ENCODE assay signal across 6 cellular contexts in the genomic region with DNA sequence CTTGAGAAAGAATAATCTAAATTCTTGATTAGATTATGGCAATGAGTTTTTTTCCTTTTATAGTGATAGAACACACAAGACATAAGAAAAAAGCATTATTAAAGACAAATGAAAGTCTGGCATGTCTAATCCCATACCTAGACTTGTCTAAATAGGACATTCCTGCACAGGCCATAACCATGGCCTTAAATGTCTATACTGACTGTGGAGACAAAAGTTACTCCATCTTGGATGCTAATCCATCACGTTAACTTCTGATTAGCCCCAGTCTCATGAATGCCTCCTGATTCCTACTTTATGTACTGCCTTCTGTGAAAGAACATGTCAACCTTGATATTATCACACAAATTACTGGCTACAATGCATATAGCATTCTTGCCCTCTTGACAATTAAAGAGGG.
"Had no signal": no experiment of that assay in that cellular context is flagged by ENCODE, and none has a peak within 500 bp of the region (broad histone marks: within the 10 kb centered on the region; RNA-seq: fewer than 3 reads in every experiment).

No MANE protein-coding gene starts in this region.

- H3K9me3 Mint-ChIP-seq: IgD-negative memory B cell had no signal

- FAIRE-seq: HepG2, HTR-8/SVneo had no signal

- ATAC-seq: HepG2 had no signal

- H3K4me3 Mint-ChIP-seq: IgD-negative memory B cell had no signal

- H3K27me3 Mint-ChIP-seq: IgD-negative memory B cell had no signal

- DNase-seq: IMR-90, KBM-7 had no signal

- H3K27ac ChIP-seq: HL-60 had no signal
